In the genomic region with DNA sequence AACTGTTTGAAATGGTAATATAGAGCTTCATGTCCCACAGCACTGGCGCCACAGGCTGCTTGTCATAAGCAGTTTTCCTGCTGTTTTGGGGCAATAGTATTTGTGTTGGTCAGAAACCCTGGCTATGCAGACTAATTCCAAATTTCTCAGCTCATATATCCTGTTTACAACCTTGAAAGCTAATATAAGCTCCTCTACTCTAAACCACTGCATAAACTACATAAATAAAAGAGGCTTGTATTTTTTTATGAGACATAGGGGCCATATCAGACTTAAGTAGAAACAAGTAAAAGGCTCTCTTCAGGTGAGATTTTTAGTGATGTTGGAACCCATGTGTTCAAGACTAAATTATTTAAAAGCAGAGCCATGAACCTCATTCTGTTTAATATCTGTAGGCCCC, we compare ENCODE assay signal across 35 cellular contexts.
DNase-seq lines count a peak whose midpoint lies in the region; ATAC-seq, FAIRE-seq and TF ChIP-seq lines count a peak whose summit lies in the region.
"Had no signal": no experiment of that assay in that cellular context is flagged by ENCODE, and none has a peak within 500 bp of the region (broad histone marks: within the 10 kb centered on the region; RNA-seq: fewer than 3 reads in every experiment).

No MANE protein-coding gene starts in this region.

- no peak overlapping the region for H3K4me3 ChIP-seq in GM23338
- no peak overlapping the region for H3K4me3 ChIP-seq in SK-N-MC
- H3K4me3 ChIP-seq: A549; BLaER1; BLaER1 treated with 17β-estradiol and CSF1 and Interleukin-3, amounts not matched to agents 10 nM and 100 nM had no signal

- no peak overlapping the region for H3K9ac ChIP-seq in SK-N-MC (ENCODE audit: insufficient read length)
- H3K9ac ChIP-seq: BLaER1; BLaER1 treated with 17β-estradiol and CSF1 and Interleukin-3, amounts not matched to agents 10 nM and 100 nM had no signal

- no peaks in the 10 kb centered on the region for H4K20me1 ChIP-seq in GM23338 (replicated peaks; ENCODE audit: insufficient read depth)
- H4K20me1 ChIP-seq: BLaER1; BLaER1 treated with 17β-estradiol and CSF1 and Interleukin-3, amounts not matched to agents 10 nM and 100 nM had no signal

- no peaks in the 10 kb centered on the region for H3K27me3 ChIP-seq in GM23338 (ENCODE audit: insufficient read depth)
- H3K27me3 ChIP-seq: BE2C; BLaER1; BLaER1 treated with 17β-estradiol and CSF1 and Interleukin-3, amounts not matched to agents 10 nM and 100 nM had no signal

- no peaks in the 10 kb centered on the region for H3K79me2 ChIP-seq in GM23338 (replicated peaks; ENCODE audit: insufficient read depth)

- H3K36me3 Mint-ChIP-seq in GM23338 (ENCODE audit: low read depth), result no peaks in the 10 kb centered on the region
- H3K36me3 Mint-ChIP-seq: CD14-positive monocyte; CD4-positive, alpha-beta memory T cell; CD4-positive, CD25-positive, alpha-beta regulatory T cell; CD8-positive, alpha-beta memory T cell; CD8-positive, alpha-beta T cell had no signal

- TF ChIP-seq CTCF in GM23338 (conservative IDR thresholded peaks at IDR 0.05; ENCODE audit: low read depth in 2 of 2), result no peak

- H3K36me3 ChIP-seq in GM23338 (ENCODE audit: insufficient read depth), result no peaks in the 10 kb centered on the region
- no peaks in the 10 kb centered on the region for H3K36me3 ChIP-seq in SK-N-MC (ENCODE audit: insufficient read depth, low read length)
- H3K36me3 ChIP-seq: BE2C; BLaER1; BLaER1 treated with 17β-estradiol and CSF1 and Interleukin-3, amounts not matched to agents 10 nM and 100 nM had no signal

- H3K4me1 Mint-ChIP-seq in GM23338, result no peaks in the 10 kb centered on the region
- H3K4me1 Mint-ChIP-seq: B cell; CD4-positive, alpha-beta memory T cell; CD4-positive, CD25-positive, alpha-beta regulatory T cell; CD8-positive, alpha-beta memory T cell had no signal

- no peak overlapping the region for H3K4me3 Mint-ChIP-seq in GM23338
- H3K4me3 Mint-ChIP-seq: B cell; CD14-positive monocyte; CD4-positive, alpha-beta memory T cell; CD4-positive, alpha-beta T cell; CD4-positive, CD25-positive, alpha-beta regulatory T cell; CD8-positive, alpha-beta memory T cell; CD8-positive, alpha-beta T cell had no signal

- no peaks in the 10 kb centered on the region for H3F3A ChIP-seq in GM23338 (replicated peaks; ENCODE audit: low read depth)

- no peak overlapping the region for H3K4me2 ChIP-seq in GM23338
- H3K4me2 ChIP-seq: A549; BLaER1; BLaER1 treated with 17β-estradiol and CSF1 and Interleukin-3, amounts not matched to agents 10 nM and 100 nM had no signal

- no peak overlapping the region for H3K27ac ChIP-seq in GM23338 (ENCODE audit: low read depth)
- H3K27ac ChIP-seq in SK-N-MC, result peak overlapping the region; percentile 26; the same call in 1 of the 2 replicates
- H3K27ac ChIP-seq: 22Rv1; A549; BLaER1; BLaER1 treated with 17β-estradiol and CSF1 and Interleukin-3, amounts not matched to agents 10 nM and 100 nM; C4-2B had no signal

- H3K27ac Mint-ChIP-seq in GM23338, result no peak overlapping the region
- H3K27ac Mint-ChIP-seq: B cell; CD14-positive monocyte; CD4-positive, alpha-beta memory T cell; CD4-positive, alpha-beta T cell; CD4-positive, CD25-positive, alpha-beta regulatory T cell; CD8-positive, alpha-beta T cell had no signal

- no peak for FAIRE-seq in RCC 7860 (lab: Jason Lieb, UNC)
- FAIRE-seq: A204.1, A549, D721Med had no signal

- no peaks in the 10 kb centered on the region; the same call in 2 of the 3 replicates for H3K9me3 Mint-ChIP-seq in GM23338
- H3K9me3 Mint-ChIP-seq: CD4-positive, alpha-beta memory T cell; CD4-positive, alpha-beta T cell; CD8-positive, alpha-beta memory T cell; CD8-positive, alpha-beta T cell had no signal

- DNase-seq in GM23338 (ENCODE audit: low spot score), result no peak
- no peak for DNase-seq in SK-N-MC (ENCODE audit: low read depth, low spot score)
- peak; percentile 29 for DNase-seq in left kidney (ENCODE audit: low read depth, low spot score)
- no peak for DNase-seq in RCC 7860 (ENCODE audit: low spot score)
- no peak for DNase-seq in NOMO-1 treated with DMSO at 0.1 percent for 48 hours (lab: John Stamatoyannopoulos, UW; ENCODE audit: unreplicated experiment)
- no peak for DNase-seq in posterior cingulate gyrus
- DNase-seq: 8988T; ACHN; AML-193; BE2C; C1 segment of cervical spinal cord; Caco-2; Calu3; CD4-positive, alpha-beta memory T cell; CD4-positive, alpha-beta T cell; CD4-positive, CD25-positive, alpha-beta regulatory T cell; CD8-positive, alpha-beta memory T cell; CD8-positive, alpha-beta T cell; COR-L47; DMS 273 treated with DMSO at 0.1 percent for 48 hours; DMS153; DMS53; DMS79; DMS79 treated with DMSO at 0.1 percent for 48 hours; DND-41; EL had no signal

- H3K9me3 ChIP-seq in SK-N-MC (ENCODE audit: low read depth, low read length), result no peaks in the 10 kb centered on the region
- H3K9me3 ChIP-seq: A549, BE2C, BLaER1, Caco-2 had no signal

- H3K4me1 ChIP-seq in GM23338 (ENCODE audit: insufficient read depth), result no peaks in the 10 kb centered on the region
- H3K4me1 ChIP-seq: BE2C, Caco-2 had no signal

- ATAC-seq in GM23338, result no peak
- ATAC-seq: A549; CD8-positive, alpha-beta T cell had no signal

- intact Hi-C loops in posterior cingulate gyrus (cut with DNase I), result no loop called here

- no peaks in the 10 kb centered on the region for H3K27me3 Mint-ChIP-seq in GM23338 (ENCODE audit: insufficient read depth, low read depth, poor library complexity)
- H3K27me3 Mint-ChIP-seq: CD4-positive, alpha-beta memory T cell; CD4-positive, alpha-beta T cell had no signal

- peaks cover 16% of the 10 kb centered on the region for H3K9me2 ChIP-seq in GM23338 (ENCODE audit: insufficient read depth)

- H2AFZ ChIP-seq in GM23338, result peak overlapping the region; percentile 11; the same call in 1 of the 2 replicates

TF ChIP-seq in GM23338, 12 proteins besides CTCF, POLR2A, EP300 and RAD21 (continues in another document):
- TF ChIP-seq CREB1 (CRISPR knock-in tag; IDR thresholded peaks at IDR 0.05; ENCODE audit: low read depth), result no peak
- TF ChIP-seq EZH2 (IDR thresholded peaks at IDR 0.05; ENCODE audit: low read depth, unreplicated experiment), result no peak
- no peak for TF ChIP-seq NANOG (IDR thresholded peaks at IDR 0.05; ENCODE audit: borderline replicate concordance)
- no peak for TF ChIP-seq EZH2phosphoT487 (IDR thresholded peaks at IDR 0.05; ENCODE audit: unreplicated experiment)
- no peak for TF ChIP-seq ZNF331 (CRISPR knock-in tag; IDR thresholded peaks at IDR 0.05; ENCODE audit: low read depth)
- TF ChIP-seq ZNF114 (CRISPR knock-in tag; IDR thresholded peaks at IDR 0.05), result no peak
- TF ChIP-seq STAT1 (IDR thresholded peaks at IDR 0.05; ENCODE audit: unreplicated experiment), result no peak
- no peak for TF ChIP-seq POLR2AphosphoS5 (IDR thresholded peaks at IDR 0.05; ENCODE audit: low read depth)
- TF ChIP-seq, protein P1, sequence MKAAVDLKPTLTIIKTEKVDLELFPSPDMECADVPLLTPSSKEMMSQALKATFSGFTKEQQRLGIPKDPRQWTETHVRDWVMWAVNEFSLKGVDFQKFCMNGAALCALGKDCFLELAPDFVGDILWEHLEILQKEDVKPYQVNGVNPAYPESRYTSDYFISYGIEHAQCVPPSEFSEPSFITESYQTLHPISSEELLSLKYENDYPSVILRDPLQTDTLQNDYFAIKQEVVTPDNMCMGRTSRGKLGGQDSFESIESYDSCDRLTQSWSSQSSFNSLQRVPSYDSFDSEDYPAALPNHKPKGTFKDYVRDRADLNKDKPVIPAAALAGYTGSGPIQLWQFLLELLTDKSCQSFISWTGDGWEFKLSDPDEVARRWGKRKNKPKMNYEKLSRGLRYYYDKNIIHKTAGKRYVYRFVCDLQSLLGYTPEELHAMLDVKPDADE (IDR thresholded peaks at IDR 0.05), result no peak
